25 cellular contexts compared by ENCODE assay signal in genomic region chr4:142191901-142192300, GRCh38.
"Had no signal": no experiment of that assay in that cellular context is flagged by ENCODE, and none has a peak within 500 bp of the region (broad histone marks: within the 10 kb centered on the region; RNA-seq: fewer than 3 reads in every experiment).

No MANE protein-coding gene starts in this region.

- H3K27me3 ChIP-seq: ovary, right atrium auricular region, right lobe of liver, testis, thyroid gland, transverse colon, upper lobe of left lung, vagina had no signal

- H3K9me3 ChIP-seq: left ventricle myocardium inferior, ovary, right atrium auricular region, right lobe of liver, testis, thyroid gland, transverse colon, upper lobe of left lung, vagina had no signal

- H3K4me1 ChIP-seq: left ventricle myocardium inferior, right atrium auricular region, right lobe of liver, testis, thyroid gland, transverse colon, upper lobe of left lung, vagina had no signal

- H3K4me3 Mint-ChIP-seq: mesothelial cell of epicardium; naive B cell; natural killer cell; nephron progenitor cell; stimulated activated memory B cell treated with anti-CD40 and anti-IgM and Interleukin-4, amounts not matched to agents 10 μg/mL and 1 μg/mL and 100 μg/mL, for 72 hours; stimulated activated naive CD8-positive, alpha-beta T cell treated with anti-CD3 and anti-CD28 coated beads, Interleukin-15, amount 100 ng/mL, for 72 hours had no signal

- H3K4me1 Mint-ChIP-seq: mesothelial cell of epicardium; naive B cell; natural killer cell; nephron progenitor cell; stimulated activated memory B cell treated with anti-CD40 and anti-IgM and Interleukin-4, amounts not matched to agents 10 μg/mL and 1 μg/mL and 100 μg/mL, for 72 hours; stimulated activated naive CD8-positive, alpha-beta T cell treated with anti-CD3 and anti-CD28 coated beads, Interleukin-15, amount 100 ng/mL, for 72 hours had no signal

- H3K36me3 ChIP-seq: left ventricle myocardium inferior, ovary, right atrium auricular region, right lobe of liver, thyroid gland, transverse colon, upper lobe of left lung, vagina had no signal

- H3K36me3 Mint-ChIP-seq: mesothelial cell of epicardium; naive B cell; natural killer cell; stimulated activated memory B cell treated with anti-CD40 and anti-IgM and Interleukin-4, amounts not matched to agents 10 μg/mL and 1 μg/mL and 100 μg/mL, for 72 hours had no signal

- H3K27ac ChIP-seq: left ventricle myocardium inferior, ovary, right atrium auricular region, right lobe of liver, testis, thyroid gland, transverse colon, upper lobe of left lung, vagina had no signal

- DNase-seq: islet precursor cell; left ventricle myocardium inferior; mesendoderm; naive B cell; natural killer cell; nephron progenitor cell; ovary; right lobe of liver; stimulated activated CD4-positive, alpha-beta T cell treated with anti-CD3 and anti-CD28 coated beads, Interleukin-1b, Interleukin-23, amount 100 ng/mL, for 48 hours; stimulated activated CD4-positive, alpha-beta T cell treated with anti-CD3 and anti-CD28 coated beads, Interleukin-2, amount 100 ng/mL, for 48 hours; stimulated activated CD4-positive, alpha-beta T cell treated with anti-CD3 and anti-CD28 coated beads, Interleukin-4, amount 100 ng/mL, for 4 hours; stimulated activated CD8-positive, alpha-beta memory T cell treated with anti-CD3 and anti-CD28 coated beads, Interleukin-4, amount 100 ng/mL, for 48 hours; stimulated activated naive CD4-positive, alpha-beta T cell treated with Interleukin-2 at 50 U/mL for 16 hours; stimulated activated naive CD8-positive, alpha-beta T cell treated with anti-CD3 and anti-CD28 coated beads, Interleukin-15, amount 100 ng/mL, for 72 hours; testis; thyroid gland; transverse colon; upper lobe of left lung had no signal

- H3K27me3 Mint-ChIP-seq: progenitor cell of endocrine pancreas; stimulated activated memory B cell treated with anti-CD40 and anti-IgM and Interleukin-4, amounts not matched to agents 10 μg/mL and 1 μg/mL and 100 μg/mL, for 72 hours; stimulated activated naive CD8-positive, alpha-beta T cell treated with anti-CD3 and anti-CD28 coated beads, Interleukin-15, amount 100 ng/mL, for 72 hours had no signal

- H3K4me3 ChIP-seq: left ventricle myocardium inferior, lung, ovary, right atrium auricular region, right lobe of liver, smooth muscle cell, testis, thyroid gland, transverse colon, upper lobe of left lung, vagina had no signal

- H3K27ac Mint-ChIP-seq: mesothelial cell of epicardium; naive B cell; natural killer cell; nephron progenitor cell; progenitor cell of endocrine pancreas; stimulated activated memory B cell treated with anti-CD40 and anti-IgM and Interleukin-4, amounts not matched to agents 10 μg/mL and 1 μg/mL and 100 μg/mL, for 72 hours; stimulated activated naive CD8-positive, alpha-beta T cell treated with anti-CD3 and anti-CD28 coated beads, Interleukin-15, amount 100 ng/mL, for 72 hours had no signal

- H3K9me3 Mint-ChIP-seq: mesothelial cell of epicardium; naive B cell; nephron progenitor cell; stimulated activated memory B cell treated with anti-CD40 and anti-IgM and Interleukin-4, amounts not matched to agents 10 μg/mL and 1 μg/mL and 100 μg/mL, for 72 hours; stimulated activated naive CD8-positive, alpha-beta T cell treated with anti-CD3 and anti-CD28 coated beads, Interleukin-15, amount 100 ng/mL, for 72 hours had no signal

- ATAC-seq: natural killer cell; right lobe of liver; stimulated activated memory B cell treated with anti-CD40 and anti-IgM and Interleukin-4, amounts not matched to agents 10 μg/mL and 1 μg/mL and 100 μg/mL, for 72 hours; stimulated activated naive CD8-positive, alpha-beta T cell treated with anti-CD3 and anti-CD28 coated beads, Interleukin-15, amount 100 ng/mL, for 72 hours had no signal

- H3K4me2 ChIP-seq: smooth muscle cell had no signal
